ENCODE assay signal across 1 cellular context in the genomic region with DNA sequence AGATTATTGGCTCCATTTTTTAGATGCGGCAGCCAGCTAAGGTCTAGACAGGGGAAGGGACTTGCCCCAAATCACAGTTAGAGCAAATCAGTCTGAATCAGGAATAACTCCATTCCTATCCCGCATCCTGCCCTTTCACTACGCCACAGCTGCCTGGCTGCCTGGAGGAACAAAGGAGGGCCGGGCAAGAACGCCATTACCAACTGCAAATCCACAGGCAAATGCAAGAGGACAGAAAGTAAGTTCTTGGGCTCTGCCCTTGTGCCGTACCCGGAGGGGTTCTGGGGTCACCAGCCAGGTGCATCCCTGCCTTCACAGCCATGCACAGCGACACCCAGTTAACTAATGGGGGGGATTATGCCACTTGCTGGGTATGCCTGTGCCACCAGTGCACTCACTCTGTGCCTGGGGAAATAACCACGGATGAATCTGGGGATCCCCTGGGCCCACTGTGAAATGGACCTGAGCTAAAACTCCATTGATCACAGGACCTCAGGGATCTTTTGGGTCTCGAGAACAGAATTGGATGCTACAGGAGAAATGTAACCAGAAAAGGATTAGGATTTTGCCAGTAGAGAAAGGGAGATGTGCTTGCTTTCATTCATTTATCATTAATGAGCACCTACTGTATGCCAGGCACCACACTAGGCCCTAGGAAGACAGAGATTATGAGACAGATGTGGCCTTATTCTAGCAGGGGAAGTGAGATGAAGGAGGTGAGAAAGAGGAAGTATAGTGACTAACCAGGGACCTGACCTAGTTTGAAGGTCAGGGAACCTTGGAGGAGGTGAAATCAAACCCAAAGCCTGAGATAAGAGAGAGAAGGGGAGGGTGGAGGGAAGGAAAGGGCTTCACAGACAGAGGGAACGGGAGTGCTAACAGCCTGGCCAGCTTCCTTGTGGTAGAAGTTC.
TF ChIP-seq lines count a peak whose summit lies in the region.

No MANE protein-coding gene starts in this region.

TF ChIP-seq in K562, 482 proteins besides CTCF, POLR2A, EP300 and RAD21 (continued from another document):
- TF ChIP-seq, protein P1, sequence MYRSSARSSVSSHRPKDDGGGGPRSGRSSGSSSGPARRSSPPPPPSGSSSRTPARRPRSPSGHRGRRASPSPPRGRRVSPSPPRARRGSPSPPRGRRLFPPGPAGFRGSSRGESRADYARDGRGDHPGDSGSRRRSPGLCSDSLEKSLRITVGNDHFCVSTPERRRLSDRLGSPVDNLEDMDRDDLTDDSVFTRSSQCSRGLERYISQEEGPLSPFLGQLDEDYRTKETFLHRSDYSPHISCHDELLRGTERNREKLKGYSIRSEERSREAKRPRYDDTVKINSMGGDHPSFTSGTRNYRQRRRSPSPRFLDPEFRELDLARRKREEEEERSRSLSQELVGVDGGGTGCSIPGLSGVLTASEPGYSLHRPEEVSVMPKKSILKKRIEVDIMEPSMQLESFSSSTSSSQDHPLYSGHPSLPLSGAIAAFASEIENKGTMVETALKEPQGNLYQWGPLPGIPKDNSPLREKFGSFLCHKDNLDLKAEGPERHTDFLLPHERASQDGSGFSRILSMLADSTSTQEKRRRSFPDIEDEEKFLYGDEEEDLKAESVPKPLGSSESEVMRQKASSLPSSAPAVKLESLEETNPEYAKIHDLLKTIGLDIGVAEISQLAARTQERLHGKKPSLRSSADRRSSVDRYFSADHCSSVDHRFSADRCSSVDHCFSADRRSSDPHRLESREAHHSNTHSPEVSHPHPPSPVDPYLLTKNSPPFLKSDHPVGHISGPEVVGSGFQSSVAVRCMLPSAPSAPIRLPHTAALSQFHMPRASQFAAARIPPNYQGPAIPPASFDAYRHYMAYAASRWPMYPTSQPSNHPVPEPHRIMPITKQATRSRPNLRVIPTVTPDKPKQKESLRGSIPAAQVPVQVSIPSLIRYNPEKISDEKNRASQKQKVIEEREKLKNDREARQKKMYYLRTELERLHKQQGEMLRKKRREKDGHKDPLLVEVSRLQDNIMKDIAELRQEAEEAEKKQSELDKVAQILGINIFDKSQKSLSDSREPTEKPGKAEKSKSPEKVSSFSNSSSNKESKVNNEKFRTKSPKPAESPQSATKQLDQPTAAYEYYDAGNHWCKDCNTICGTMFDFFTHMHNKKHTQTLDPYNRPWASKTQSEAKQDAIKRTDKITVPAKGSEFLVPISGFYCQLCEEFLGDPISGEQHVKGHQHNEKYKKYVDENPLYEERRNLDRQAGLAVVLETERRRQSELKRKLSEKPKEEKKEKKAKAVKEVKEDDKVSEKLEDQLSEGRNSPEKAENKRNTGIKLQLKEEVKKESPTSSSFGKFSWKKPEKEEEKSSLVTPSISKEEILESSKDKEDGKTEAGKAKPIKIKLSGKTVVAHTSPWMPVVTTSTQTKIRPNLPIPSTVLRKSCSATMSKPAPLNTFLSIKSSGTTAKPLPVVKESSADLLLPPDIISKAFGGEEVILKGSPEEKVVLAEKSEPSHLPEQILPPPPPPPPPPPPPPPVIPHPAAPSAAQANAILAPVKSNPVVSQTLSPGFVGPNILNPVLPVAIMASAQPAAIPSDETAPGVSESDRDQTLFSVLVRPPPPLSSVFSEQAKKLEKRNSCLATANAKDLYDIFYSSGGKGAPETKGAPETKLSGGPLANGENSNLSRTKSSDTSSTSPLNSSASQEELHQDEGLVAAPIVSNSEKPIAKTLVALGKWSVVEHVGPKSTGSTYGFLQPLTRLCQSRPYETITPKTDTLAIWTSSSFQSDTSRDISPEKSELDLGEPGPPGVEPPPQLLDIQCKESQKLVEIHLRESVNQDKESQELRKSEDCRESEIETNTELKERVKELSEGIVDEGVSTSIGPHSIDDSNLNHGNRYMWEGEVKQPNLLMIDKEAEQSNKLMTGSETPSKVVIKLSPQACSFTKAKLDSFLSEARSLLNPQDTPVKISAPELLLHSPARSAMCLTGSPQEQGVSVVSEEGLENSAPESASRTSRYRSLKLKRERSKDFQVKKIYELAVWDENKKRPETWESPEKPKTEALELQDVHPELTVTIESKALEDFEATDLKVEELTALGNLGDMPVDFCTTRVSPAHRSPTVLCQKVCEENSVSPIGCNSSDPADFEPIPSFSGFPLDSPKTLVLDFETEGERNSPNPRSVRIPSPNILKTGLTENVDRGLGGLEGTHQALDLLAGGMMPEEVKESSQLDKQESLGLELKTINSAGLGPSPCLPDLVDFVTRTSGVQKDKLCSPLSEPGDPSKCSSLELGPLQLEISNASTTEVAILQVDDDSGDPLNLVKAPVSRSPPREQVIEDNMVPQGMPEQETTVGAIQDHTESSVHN (IDR thresholded peaks at IDR 0.05; ENCODE audit: borderline replicate concordance in 1 of 2, low read depth in 1 of 2): peak in 1 of 2 experiments; percentile 52; a peak in 2 of 4 replicates
- TF ChIP-seq FOXM1 (IDR thresholded peaks at IDR 0.05; ENCODE audit: low read depth) (no peak), FOXM1 (CRISPR knock-in tag; IDR thresholded peaks at IDR 0.05; ENCODE audit: low read depth) (no peak), ZNF408 (CRISPR knock-in tag; IDR thresholded peaks at IDR 0.05; ENCODE audit: low read depth) (no peak), POLR2AphosphoS5 (IDR thresholded peaks at IDR 0.05; ENCODE audit: control insufficient read depth, insufficient read depth, low read depth, low read length) (0 out of 2 replicates have a peak, but pooled peaks have one; percentile 31), POLR3G (IDR thresholded peaks at IDR 0.05; ENCODE audit: extremely low read depth, insufficient read length, insufficient replicate concordance) (no peak), CXXC5 (CRISPR knock-in tag; IDR thresholded peaks at IDR 0.05) (peak; percentile 28; the same call in 1 of the 2 replicates), GTF2A2 (tag; IDR thresholded peaks at IDR 0.05) (no peak), ETV5 (CRISPR knock-in tag; IDR thresholded peaks at IDR 0.05; ENCODE audit: low read depth) (peak; percentile 39; the same call in 1 of the 2 replicates), RHOXF2B (CRISPR knock-in tag; conservative IDR thresholded peaks at IDR 0.05) (no peak), NFE2L1 (tag; IDR thresholded peaks at IDR 0.05; ENCODE audit: borderline replicate concordance, low read depth) (no peak), COPS2 (conservative IDR thresholded peaks at IDR 0.05) (no peak), TRIM24 (IDR thresholded peaks at IDR 0.05) (peak; percentile 71 to 78), ZNF778 (CRISPR knock-in tag; IDR thresholded peaks at IDR 0.05) (no peak), ETV1 (tag; conservative IDR thresholded peaks at IDR 0.05; ENCODE audit: low read depth) (peak; percentile 65)
- TF ChIP-seq, protein P2, sequence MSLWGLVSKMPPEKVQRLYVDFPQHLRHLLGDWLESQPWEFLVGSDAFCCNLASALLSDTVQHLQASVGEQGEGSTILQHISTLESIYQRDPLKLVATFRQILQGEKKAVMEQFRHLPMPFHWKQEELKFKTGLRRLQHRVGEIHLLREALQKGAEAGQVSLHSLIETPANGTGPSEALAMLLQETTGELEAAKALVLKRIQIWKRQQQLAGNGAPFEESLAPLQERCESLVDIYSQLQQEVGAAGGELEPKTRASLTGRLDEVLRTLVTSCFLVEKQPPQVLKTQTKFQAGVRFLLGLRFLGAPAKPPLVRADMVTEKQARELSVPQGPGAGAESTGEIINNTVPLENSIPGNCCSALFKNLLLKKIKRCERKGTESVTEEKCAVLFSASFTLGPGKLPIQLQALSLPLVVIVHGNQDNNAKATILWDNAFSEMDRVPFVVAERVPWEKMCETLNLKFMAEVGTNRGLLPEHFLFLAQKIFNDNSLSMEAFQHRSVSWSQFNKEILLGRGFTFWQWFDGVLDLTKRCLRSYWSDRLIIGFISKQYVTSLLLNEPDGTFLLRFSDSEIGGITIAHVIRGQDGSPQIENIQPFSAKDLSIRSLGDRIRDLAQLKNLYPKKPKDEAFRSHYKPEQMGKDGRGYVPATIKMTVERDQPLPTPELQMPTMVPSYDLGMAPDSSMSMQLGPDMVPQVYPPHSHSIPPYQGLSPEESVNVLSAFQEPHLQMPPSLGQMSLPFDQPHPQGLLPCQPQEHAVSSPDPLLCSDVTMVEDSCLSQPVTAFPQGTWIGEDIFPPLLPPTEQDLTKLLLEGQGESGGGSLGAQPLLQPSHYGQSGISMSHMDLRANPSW (CRISPR knock-in tag; IDR thresholded peaks at IDR 0.05): no peak
- TF ChIP-seq, protein P3, sequence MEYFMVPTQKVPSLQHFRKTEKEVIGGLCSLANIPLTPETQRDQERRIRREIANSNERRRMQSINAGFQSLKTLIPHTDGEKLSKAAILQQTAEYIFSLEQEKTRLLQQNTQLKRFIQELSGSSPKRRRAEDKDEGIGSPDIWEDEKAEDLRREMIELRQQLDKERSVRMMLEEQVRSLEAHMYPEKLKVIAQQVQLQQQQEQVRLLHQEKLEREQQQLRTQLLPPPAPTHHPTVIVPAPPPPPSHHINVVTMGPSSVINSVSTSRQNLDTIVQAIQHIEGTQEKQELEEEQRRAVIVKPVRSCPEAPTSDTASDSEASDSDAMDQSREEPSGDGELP (CRISPR knock-in tag; IDR thresholded peaks at IDR 0.05; ENCODE audit: borderline replicate concordance): no peak
